9 cellular contexts compared by ENCODE assay signal in genomic region chr12:109952160-109952858, GRCh38. TPM values are rescaled to one million over a fixed set of nuclear protein-coding genes. Genes with fewer than 3 reads are reported as not detected.
A peak's percentile ranks its signal among the peaks of the same experiment; 100 is the strongest.
DNase-seq lines count a peak whose midpoint lies in the region; ATAC-seq and TF ChIP-seq lines count a peak whose summit lies in the region.
"Had no signal": no experiment of that assay in that cellular context is flagged by ENCODE, and none has a peak within 500 bp of the region (broad histone marks: within the 10 kb centered on the region; RNA-seq: fewer than 3 reads in every experiment).

No MANE protein-coding gene starts in this region.

- peaks cover 59% of the 10 kb centered on the region for H3K4me1 Mint-ChIP-seq in brain
- H3K4me1 Mint-ChIP-seq in osteocyte (ENCODE audit: unreplicated experiment): peaks cover 37% of the 10 kb centered on the region

- H3K4me1 ChIP-seq in HAP-1: no peaks in the 10 kb centered on the region

- TF ChIP-seq CTCF in brain (conservative IDR thresholded peaks at IDR 0.05) (no peak), osteocyte (IDR thresholded peaks at IDR 0.05) (no peak)

- peaks cover 27% of the 10 kb centered on the region for H3K36me3 ChIP-seq in HAP-1 (replicated peaks)

- H3K27me3 ChIP-seq in HAP-1 (ENCODE audit: low read depth): no peaks in the 10 kb centered on the region

- H3K27ac Mint-ChIP-seq in brain (peak overlapping the region in 3 of 5 experiments; percentile 10 to 89 (median 58)), osteocyte (ENCODE audit: unreplicated experiment) (peak overlapping the region; percentile 61)

- H3K9me3 Mint-ChIP-seq in brain (no peaks in the 10 kb centered on the region), osteocyte (ENCODE audit: unreplicated experiment) (no peaks in the 10 kb centered on the region)

- H3K9me3 ChIP-seq in HAP-1: no peaks in the 10 kb centered on the region

- H3K4me3 Mint-ChIP-seq in brain (no peak overlapping the region), osteocyte (ENCODE audit: unreplicated experiment) (no peak overlapping the region)

- H3K27me3 Mint-ChIP-seq in brain (no peaks in the 10 kb centered on the region), osteocyte (ENCODE audit: unreplicated experiment) (no peaks in the 10 kb centered on the region)

- no peak overlapping the region for H3K4me3 ChIP-seq in HAP-1

- peak; percentile 31 for DNase-seq in ELR (ENCODE audit: low read depth)
- DNase-seq in osteocyte (ENCODE audit: extremely low spot score, unreplicated experiment): no peak
- no peak for DNase-seq in HCEC 1CT
- no peak for DNase-seq in HPDE6-E6E7 (ENCODE audit: extremely low spot score)
- no peak for DNase-seq in occipital lobe (lab: John Stamatoyannopoulos, UW)
- no peak for DNase-seq in HAP-1 (ENCODE audit: low spot score in 2 of 2)
- DNase-seq: NCI-H1436 had no signal

- in situ Hi-C loops in HAP-1 (cut with MboI; ENCODE audit: low sequenced_read_pairs): no loop called here

- H3K36me3 Mint-ChIP-seq in brain: peaks cover 71% of the 10 kb centered on the region
- peaks cover 55% of the 10 kb centered on the region for H3K36me3 Mint-ChIP-seq in osteocyte (ENCODE audit: unreplicated experiment)

- ATAC-seq in HG03108 (IDR thresholded peaks at IDR 0.05; ENCODE audit: unreplicated experiment): peak; percentile 49

RNA-seq across cellular contexts. Expression of gene GIT2, which starts 43.9 kb away (rescaled TPM):
- polyA plus RNA-seq in brain (ENCODE audit: insufficient read depth, low read depth, low replicate concordance): 12.7 TPM
- total RNA-seq in osteocyte: 49.6 and 52.6 TPM in 2 replicates
- 27.8 TPM for total RNA-seq in occipital lobe

RNA-seq across cellular contexts. Expression of gene ANKRD13A, which starts 46.9 kb away (rescaled TPM):
- 28.1 TPM for polyA plus RNA-seq in brain (ENCODE audit: insufficient read depth, low read depth, low replicate concordance)
- total RNA-seq in osteocyte (42.3 and 43.5 TPM in 2 replicates), occipital lobe (20.6 TPM)

RNA-seq across cellular contexts. Expression of gene TCHP, which starts 52.2 kb away (rescaled TPM):
- polyA plus RNA-seq in brain (ENCODE audit: insufficient read depth, low read depth, low replicate concordance): 14.7 TPM
- total RNA-seq in osteocyte (14.4 and 15.7 TPM in 2 replicates), occipital lobe (6.2 TPM)
